8 cellular contexts compared by ENCODE assay signal in genomic region chr4:1309261-1310010, GRCh38. TPM values are rescaled to one million over a fixed set of nuclear protein-coding genes. Genes with fewer than 3 reads are reported as not detected.
A peak's percentile ranks its signal among the peaks of the same experiment; 100 is the strongest.
DNase-seq lines count a peak whose midpoint lies in the region; ATAC-seq and TF ChIP-seq lines count a peak whose summit lies in the region.

No MANE protein-coding gene starts in this region.

- H3K9me3 ChIP-seq in endocrine pancreas (ENCODE audit: control insufficient read depth, low read length) (no peaks in the 10 kb centered on the region), lower lobe of right lung (no peaks in the 10 kb centered on the region)

- H3K36me3 ChIP-seq in endocrine pancreas (ENCODE audit: control insufficient read depth, insufficient read depth, low read length) (no peaks in the 10 kb centered on the region), lower lobe of right lung (peaks cover 31% of the 10 kb centered on the region)

- H3K27ac ChIP-seq in lower lobe of right lung = peak overlapping the region; percentile 65

- ATAC-seq in GM18505 (IDR thresholded peaks at IDR 0.05; ENCODE audit: unreplicated experiment) (peak; percentile 82), HG03571 (IDR thresholded peaks at IDR 0.05; ENCODE audit: unreplicated experiment) (peak; percentile 83), lower lobe of right lung (peak; percentile 97 to 98)

- no peak for TF ChIP-seq CTCF in lower lobe of right lung (IDR thresholded peaks at IDR 0.05)

- intact Hi-C loops in lower lobe of right lung (cut with DNase I) = no loop called here

- no peak overlapping the region for H3K9ac ChIP-seq in endocrine pancreas (ENCODE audit: control insufficient read depth, insufficient read depth, low read length)

- peak; percentile 31 for DNase-seq in activated CD8-positive, alpha-beta memory T cell treated with anti-CD3 and anti-CD28 coated beads, Interleukin-2, amount 50 U/mL, for 24 hours (ENCODE audit: extremely low read depth)
- DNase-seq in lower lobe of right lung (peak; percentile 91), DMS114 treated with DMSO at 0.1 percent for 48 hours (lab: John Stamatoyannopoulos, UW; ENCODE audit: unreplicated experiment) (no peak), SW 1271 (lab: John Stamatoyannopoulos, UW) (no peak)
- peak; percentile 55 for DNase-seq in stimulated activated CD4-positive, alpha-beta T cell treated with anti-CD3 and anti-CD28 coated beads, Interleukin-4, amount 100 ng/mL, for 1 hour

- no peaks in the 10 kb centered on the region for H3K4me1 ChIP-seq in endocrine pancreas (ENCODE audit: control insufficient read depth, insufficient read depth, low read length)
- H3K4me1 ChIP-seq in lower lobe of right lung = peaks cover 30% of the 10 kb centered on the region

- no peak for TF ChIP-seq POLR2A in GM18505 (IDR thresholded peaks at IDR 0.05; ENCODE audit: borderline replicate concordance, extremely low read depth, insufficient read depth, insufficient read length)

- no peaks in the 10 kb centered on the region for H3K27me3 ChIP-seq in endocrine pancreas (ENCODE audit: control insufficient read depth, insufficient read depth, low read length)
- H3K27me3 ChIP-seq in lower lobe of right lung (ENCODE audit: low read depth) = no peaks in the 10 kb centered on the region

- H3K4me3 ChIP-seq in endocrine pancreas (ENCODE audit: control insufficient read depth, insufficient read depth, low read length) (peak overlapping the region; percentile 43), lower lobe of right lung (peak overlapping the region; percentile 54)

RNA-seq across cellular contexts. Expression of gene MAEA, which starts 19.7 kb away (rescaled TPM):
- 65.8 TPM for total RNA-seq in lower lobe of right lung

RNA-seq across cellular contexts. Expression of gene UVSSA, which starts 37.6 kb away (rescaled TPM):
- total RNA-seq in lower lobe of right lung = 27.9 TPM

Comparison
In these comparisons a context has a peak if more than half of its experiments do, and no peak if none do; other contexts are left out.
1. DNase-seq: peak in activated CD8-positive, alpha-beta memory T cell treated with anti-CD3 and anti-CD28 coated beads, Interleukin-2, amount 50 U/mL, for 24 hours (single experiment), lower lobe of right lung (single experiment) and stimulated activated CD4-positive, alpha-beta T cell treated with anti-CD3 and anti-CD28 coated beads, Interleukin-4, amount 100 ng/mL, for 1 hour (single experiment); none in DMS114 treated with DMSO at 0.1 percent for 48 hours (single experiment) and SW 1271 (0 of 2).
2. Peak in every context shown above with its lines, with median percentiles within 50 percentile points of each other: ATAC-seq.